31 cellular contexts compared by ENCODE assay signal in the genomic region with DNA sequence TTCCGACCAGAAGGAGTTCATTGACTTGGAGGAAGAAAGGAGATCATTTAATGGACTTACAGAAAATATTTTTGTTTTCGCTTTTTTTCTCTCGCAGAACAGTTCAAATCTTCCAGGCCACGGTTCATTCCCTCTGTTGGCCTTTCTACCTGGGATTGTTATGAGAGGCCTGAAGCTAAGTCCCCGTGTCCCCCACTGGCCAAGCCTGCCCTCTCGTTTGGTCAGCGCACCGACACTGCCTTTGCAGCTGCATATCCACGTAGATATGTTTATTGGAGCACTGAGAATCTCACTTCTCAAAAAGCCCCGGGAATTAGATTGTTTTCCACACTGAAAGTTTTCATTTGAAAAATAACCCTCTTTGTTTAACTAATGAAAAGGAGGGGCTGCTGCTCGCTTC.
DNase-seq lines count a peak whose midpoint lies in the region; ATAC-seq, FAIRE-seq and TF ChIP-seq lines count a peak whose summit lies in the region.
"Had no signal": no experiment of that assay in that cellular context is flagged by ENCODE, and none has a peak within 500 bp of the region (broad histone marks: within the 10 kb centered on the region; RNA-seq: fewer than 3 reads in every experiment).

No MANE protein-coding gene starts in this region.

- ATAC-seq in GM21447 (IDR thresholded peaks at IDR 0.05; ENCODE audit: unreplicated experiment) = no peak
- ATAC-seq: activated CD4-positive, alpha-beta T cell treated with anti-CD3 and anti-CD28 coated beads for 36 hours; activated CD8-positive, alpha-beta T cell treated with anti-CD3 and anti-CD28 coated beads for 36 hours; HCT116; natural killer cell; stimulated activated naive CD8-positive, alpha-beta T cell treated with anti-CD3 and anti-CD28 coated beads, Interleukin-15, Interleukin-2, amounts not matched to agents 100 U/mL and 50 U/mL, for 24 hours had no signal

- 75 to 85% methylated on average over 11 of the region's 11 CpGs for WGBS in sigmoid colon, 2 donors

- peak; percentile 41 for FAIRE-seq in A204.1 (lab: Jason Lieb, UNC)
- FAIRE-seq: colon, GM12892, kidney had no signal

- peak overlapping the region; percentile 10; the same call in 1 of the 2 replicates for H3K4me3 Mint-ChIP-seq in HFFc6
- H3K4me3 Mint-ChIP-seq: activated CD4-positive, alpha-beta T cell treated with anti-CD3 and anti-CD28 coated beads for 36 hours; activated CD8-positive, alpha-beta T cell treated with anti-CD3 and anti-CD28 coated beads for 36 hours; activated naive CD4-positive, alpha-beta T cell treated with anti-CD3 and anti-CD28 coated beads, Interleukin-2, amount 50 U/mL, for 24 hours; natural killer cell had no signal

- TF ChIP-seq POLR2A in sigmoid colon (IDR thresholded peaks at IDR 0.05) = no peak

- H3K27ac ChIP-seq in sigmoid colon = peak overlapping the region; percentile 8 to 82 (median 77)
- H3K27ac ChIP-seq: C4-2B, epithelial cell of prostate, lower lobe of right lung, spleen, VCaP had no signal

- H3K4me1 ChIP-seq in sigmoid colon = peaks cover 0 to 47% (median 32%) of the 10 kb centered on the region in 4 donors
- H3K4me1 ChIP-seq: Peyer's patch, spleen had no signal

- H3K9me3 ChIP-seq in sigmoid colon = no peaks in the 10 kb centered on the region
- H3K9me3 ChIP-seq: lower lobe of right lung, Peyer's patch, spleen had no signal

- TF ChIP-seq EP300 in sigmoid colon (IDR thresholded peaks at IDR 0.05) = no peak

- no peaks in the 10 kb centered on the region for H3K27me3 ChIP-seq in sigmoid colon
- H3K27me3 ChIP-seq: Peyer's patch had no signal

- no peaks in the 10 kb centered on the region for H3K36me3 Mint-ChIP-seq in HFFc6 (ENCODE audit: low read depth)
- H3K36me3 Mint-ChIP-seq: activated naive CD4-positive, alpha-beta T cell treated with anti-CD3 and anti-CD28 coated beads, Interleukin-2, amount 50 U/mL, for 24 hours; natural killer cell had no signal

- TF ChIP-seq CTCF in HFFc6 (IDR thresholded peaks at IDR 0.05) (no peak), sigmoid colon (IDR thresholded peaks at IDR 0.05) (no peak)

- H3K36me3 ChIP-seq in sigmoid colon = no peaks in the 10 kb centered on the region
- H3K36me3 ChIP-seq: lower lobe of right lung, Peyer's patch, spleen had no signal

- no peaks in the 10 kb centered on the region for H3K9me3 Mint-ChIP-seq in HFFc6

- H3K4me3 ChIP-seq in sigmoid colon = no peak overlapping the region
- H3K4me3 ChIP-seq: lower lobe of right lung, Peyer's patch, spleen had no signal

- H3K27me3 Mint-ChIP-seq in HFFc6 (ENCODE audit: insufficient read depth) = peaks cover 1% of the 10 kb centered on the region; the same call in 1 of the 2 replicates
- H3K27me3 Mint-ChIP-seq: activated CD4-positive, alpha-beta T cell treated with anti-CD3 and anti-CD28 coated beads for 36 hours; activated CD8-positive, alpha-beta T cell treated with anti-CD3 and anti-CD28 coated beads for 36 hours; activated naive CD4-positive, alpha-beta T cell treated with anti-CD3 and anti-CD28 coated beads, Interleukin-2, amount 50 U/mL, for 24 hours had no signal

- H3K27ac Mint-ChIP-seq in HFFc6 = no peak overlapping the region; the same call in 1 of the 2 replicates
- H3K27ac Mint-ChIP-seq: activated CD4-positive, alpha-beta T cell treated with anti-CD3 and anti-CD28 coated beads for 36 hours; activated CD8-positive, alpha-beta T cell treated with anti-CD3 and anti-CD28 coated beads for 36 hours; activated naive CD4-positive, alpha-beta T cell treated with anti-CD3 and anti-CD28 coated beads, Interleukin-2, amount 50 U/mL, for 24 hours; activated T-helper 2 cell treated with anti-CD3 and anti-CD28 coated beads, Interferon-gamma antibody, Interleukin-2, Interleukin-4, amounts not matched to agents 10 μg/mL and 5 μg/mL and 100 μg/mL, durations not matched to agents 14 hours and 24 hours and 36 hours; natural killer cell had no signal

- H3K4me1 Mint-ChIP-seq in HFFc6 (ENCODE audit: low read depth) = peaks cover 30% of the 10 kb centered on the region
- H3K4me1 Mint-ChIP-seq: activated CD4-positive, alpha-beta T cell treated with anti-CD3 and anti-CD28 coated beads for 36 hours; activated naive CD4-positive, alpha-beta T cell treated with anti-CD3 and anti-CD28 coated beads, Interleukin-2, amount 50 U/mL, for 24 hours; natural killer cell had no signal

- DNase-seq in HFFc6 (no peak), foreskin melanocyte (peak; percentile 11), sigmoid colon (no peak), T1000 (lab: John Stamatoyannopoulos, UW) (no peak), GM03348 (ENCODE audit: low spot score) (no peak), SW480 (ENCODE audit: low spot score) (no peak)
- DNase-seq: activated CD4-positive, alpha-beta T cell treated with anti-CD3 and anti-CD28 coated beads for 36 hours; activated CD8-positive, alpha-beta T cell treated with anti-CD3 and anti-CD28 coated beads for 36 hours; COR-L47; DMS53; effector CD4-positive, alpha-beta T cell; glutamatergic neuron; kidney; lower lobe of right lung; natural killer cell; NCI-H446; NCI-H774; Peyer's patch; spleen; stimulated activated CD4-positive, alpha-beta T cell treated with anti-CD3 and anti-CD28 coated beads, Interleukin-2, amount 100 ng/mL, for 24 hours; stimulated activated naive CD8-positive, alpha-beta T cell treated with anti-CD3 and anti-CD28 coated beads, Interleukin-15, Interleukin-2, amounts not matched to agents 100 U/mL and 50 U/mL, for 24 hours had no signal

- intact Hi-C loops in sigmoid colon (cut with DNase I) = loop anchor here (5.0 kb wide), 1 partner anchor 58 kb away; no protein-coding TSS in a partner anchor
